1 cellular context compared by ENCODE assay signal in the genomic region with DNA sequence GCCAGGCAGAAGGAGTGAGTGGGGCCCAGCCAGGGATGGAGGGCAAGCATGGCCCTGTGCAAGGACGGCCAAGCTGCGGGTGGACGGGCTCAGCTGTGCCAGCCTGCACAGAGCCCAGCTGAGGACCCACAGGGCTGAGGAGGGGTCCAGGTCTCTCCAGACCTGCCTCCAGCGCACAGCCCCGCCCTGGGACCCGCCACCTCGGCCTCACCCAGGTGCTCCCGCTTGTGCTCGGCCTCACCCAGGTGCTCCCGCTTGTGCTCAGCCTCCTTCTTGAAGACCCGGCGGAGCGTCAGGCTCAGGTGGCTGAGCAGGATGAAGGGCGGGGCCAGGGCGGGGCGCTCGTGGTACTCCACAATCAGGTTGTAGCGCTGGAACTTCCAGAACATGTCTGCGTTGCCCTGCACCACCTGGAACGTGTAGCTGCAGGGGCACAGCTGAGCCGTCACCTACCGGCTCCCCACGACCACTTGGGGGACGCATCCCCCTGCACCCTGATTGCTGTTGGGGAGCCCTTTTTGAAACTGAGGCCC.
TF ChIP-seq lines count a peak whose summit lies in the region.

No MANE protein-coding gene starts in this region.

TF ChIP-seq in HepG2, 621 proteins besides CTCF, POLR2A, EP300 and RAD21:
- TF ChIP-seq ZFP90 (CRISPR knock-in tag; IDR thresholded peaks at IDR 0.05; ENCODE audit: borderline replicate concordance) (no peak), GLI4 (CRISPR knock-in tag; IDR thresholded peaks at IDR 0.05; ENCODE audit: borderline replicate concordance) (no peak), ZNF160 (CRISPR knock-in tag; IDR thresholded peaks at IDR 0.05) (no peak), ZNF263 (CRISPR knock-in tag; IDR thresholded peaks at IDR 0.05) (peak; percentile 72)
